Comparison of ENCODE assay signal across 8 cellular contexts in the genomic region with DNA sequence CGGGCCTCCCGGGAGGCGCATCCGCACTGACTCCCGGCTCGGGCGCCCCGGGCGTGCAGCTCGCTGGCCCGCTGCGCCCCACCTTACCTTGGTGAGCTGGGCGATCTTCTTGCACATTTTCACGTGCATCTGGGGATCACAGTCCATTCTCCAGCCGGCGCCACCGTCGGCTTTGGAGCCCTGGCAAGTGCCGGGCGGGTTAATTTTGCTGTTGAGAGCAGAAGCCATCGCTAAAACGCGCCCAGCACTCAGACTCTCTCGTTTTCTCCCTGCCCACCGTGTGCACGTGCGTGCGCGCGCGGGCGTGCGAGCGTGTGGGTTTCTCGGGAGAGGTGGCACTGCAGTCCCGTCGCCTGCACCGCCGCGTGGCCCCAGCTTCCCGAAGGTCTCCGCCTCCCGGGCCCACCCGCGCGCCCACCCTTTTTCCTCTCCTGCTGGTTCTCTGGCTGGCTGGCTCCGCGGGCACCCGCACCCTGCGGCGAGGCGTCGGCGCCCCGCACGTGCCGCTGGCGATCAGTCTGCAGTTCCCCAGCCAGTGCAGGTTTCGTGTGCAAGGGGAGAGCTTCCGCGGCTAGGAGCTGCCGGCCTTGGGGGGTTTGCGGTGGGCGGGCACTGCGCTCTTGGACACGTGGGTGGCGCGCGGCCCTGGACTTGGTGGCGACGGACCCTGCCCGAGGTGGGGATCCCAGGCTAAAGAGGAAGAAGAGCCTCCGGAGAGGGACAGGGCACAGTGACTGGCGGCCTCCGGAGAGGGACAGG. TPM values are rescaled to one million over a fixed set of nuclear protein-coding genes. Genes with fewer than 3 reads are reported as not detected.
A peak's percentile ranks its signal among the peaks of the same experiment; 100 is the strongest.
DNase-seq lines count a peak whose midpoint lies in the region; ATAC-seq and TF ChIP-seq lines count a peak whose summit lies in the region.

A gene (minus strand): TSS at position 550 of the 759 bp plus-strand sequence. CDS start 322 bp downstream, at position 228.

- peak within 1 kb of the TSS; percentile 55 for H3K4me3 ChIP-seq in AG10803 (ENCODE audit: low read length)
- H3K4me3 ChIP-seq in HUES6 (ENCODE audit: low read depth, low read length): peak within 1 kb of the TSS; percentile 60
- peak within 1 kb of the TSS; percentile 26 to 50 for H3K4me3 ChIP-seq in duodenal mucosa (ENCODE audit: low read depth in 1 of 2, low read length in 2 of 2)

- H3K27ac ChIP-seq in HUES6 (ENCODE audit: low read depth, low read length) (no peak within 1 kb of the TSS), duodenal mucosa (ENCODE audit: low read depth, low read length) (no peak within 1 kb of the TSS)

- H3K4me3 Mint-ChIP-seq in mesothelial cell of epicardium: peak within 1 kb of the TSS; percentile 54

- peaks cover 74% of the 10 kb centered on the region for H3K27me3 Mint-ChIP-seq in mesothelial cell of epicardium (ENCODE audit: low read depth)

- peaks cover 3% of the 10 kb centered on the region for H3K9me3 Mint-ChIP-seq in mesothelial cell of epicardium

- H3K9me3 ChIP-seq in HUES6 (ENCODE audit: control insufficient read depth, insufficient read depth, low read depth, low read length): no peaks in the 10 kb centered on the region
- H3K9me3 ChIP-seq in duodenal mucosa (ENCODE audit: control insufficient read depth in 1 of 2, low read length in 2 of 2): no peaks in the 10 kb centered on the region

- H3K9ac ChIP-seq in HUES6 (ENCODE audit: low read length): peak within 1 kb of the TSS; percentile 7
- no peak within 1 kb of the TSS for H3K9ac ChIP-seq in duodenal mucosa (ENCODE audit: low read depth in 1 of 2, low read length in 2 of 2)

- no peaks in the 10 kb centered on the region for H3K36me3 Mint-ChIP-seq in mesothelial cell of epicardium

- H3K27me3 ChIP-seq in HUES6 (ENCODE audit: control insufficient read depth, insufficient read depth, low read length) (peaks cover 64% of the 10 kb centered on the region), duodenal mucosa (ENCODE audit: control insufficient read depth in 1 of 2, insufficient read depth in 2 of 2, low read length in 2 of 2) (peaks cover 18 to 29% of the 10 kb centered on the region in 2 donors)

- TF ChIP-seq CTCF in AG10803 (conservative IDR thresholded peaks at IDR 0.05; ENCODE audit: low read length): no peak
- TF ChIP-seq CTCF in mesothelial cell of epicardium (IDR thresholded peaks at IDR 0.05; ENCODE audit: unreplicated experiment): no peak

- H3K27ac Mint-ChIP-seq in mesothelial cell of epicardium: no peak within 1 kb of the TSS

- no peaks in the 10 kb centered on the region for H3K36me3 ChIP-seq in HUES6 (ENCODE audit: control insufficient read depth, insufficient read depth, low read length)
- no peaks in the 10 kb centered on the region for H3K36me3 ChIP-seq in duodenal mucosa (ENCODE audit: control insufficient read depth in 1 of 2, insufficient read depth in 2 of 2, low read length in 2 of 2)

- no peak for ATAC-seq in HG03135 (IDR thresholded peaks at IDR 0.05; ENCODE audit: unreplicated experiment)
- ATAC-seq in HG03439 (IDR thresholded peaks at IDR 0.05; ENCODE audit: unreplicated experiment): no peak

- H3K4me1 Mint-ChIP-seq in mesothelial cell of epicardium: peaks cover 9% of the 10 kb centered on the region

- H3K4me1 ChIP-seq in HUES6 (ENCODE audit: control insufficient read depth, insufficient read depth, low read length) (peaks cover 10% of the 10 kb centered on the region), duodenal mucosa (ENCODE audit: control insufficient read depth in 1 of 2, insufficient read depth in 2 of 2, low read length in 2 of 2) (peaks cover 0 to 12% of the 10 kb centered on the region in 2 donors)

- DNase-seq in AG10803 (ENCODE audit: low read depth): no peak
- DNase-seq in mesothelial cell of epicardium (ENCODE audit: low spot score in 2 of 2, unreplicated experiment in 2 of 2): peak in 1 of 2 experiments; percentile 43
- DNase-seq in C1 segment of cervical spinal cord (lab: John Stamatoyannopoulos, UW): no peak
- DNase-seq in NCI-H82 treated with DMSO at 0.1 percent for 48 hours (lab: John Stamatoyannopoulos, UW; ENCODE audit: unreplicated experiment): no peak

RNA-seq across cellular contexts. Expression of the gene that starts here (rescaled TPM):
- 0.04 TPM in 2 of 3 replicates, not detected in the other for total RNA-seq in mesothelial cell of epicardium
